Comparison of ENCODE assay signal across 1 cellular context in genomic region chrX:68416592-68416991, GRCh38.
TF ChIP-seq lines count a peak whose summit lies in the region.

No MANE protein-coding gene starts in this region.

TF ChIP-seq in IMR-90, 13 proteins besides CTCF, POLR2A, EP300 and RAD21 (continued from another document):
- TF ChIP-seq NFE2L2 (IDR thresholded peaks at IDR 0.05; ENCODE audit: low read depth, low read length) (no peak), CEBPB (IDR thresholded peaks at IDR 0.05; ENCODE audit: low read depth, low read length) (peak; percentile 56), FOS (IDR thresholded peaks at IDR 0.05; ENCODE audit: low read depth, low read length) (no peak), MAZ (IDR thresholded peaks at IDR 0.05; ENCODE audit: borderline replicate concordance, low read depth, low read length) (no peak)
TF ChIP-seq in IMR-90: peak in this region for 1.
